ENCODE assay signal across 8 cellular contexts in genomic region chr2:42360890-42361727, GRCh38. TPM values are rescaled to one million over a fixed set of nuclear protein-coding genes. Genes with fewer than 3 reads are reported as not detected.
DNase-seq lines count a peak whose midpoint lies in the region; ATAC-seq, FAIRE-seq and TF ChIP-seq lines count a peak whose summit lies in the region.

Gene COX7A2L (minus strand): TSS chr2:42361217. CDS start chr2:42361161, 56 bp downstream.

- H3K4me3 ChIP-seq in pancreas (peak within 1 kb of the TSS; percentile 64 to 93 (median 83)), tibial artery (peak within 1 kb of the TSS; percentile 94 to 98)

- DNase-seq in NCI-H1417 (lab: John Stamatoyannopoulos, UW): peak; percentile 99 to 100 (median 100)
- DNase-seq in SW 1271 (lab: John Stamatoyannopoulos, UW): peak; percentile 93 to 98
- peak; percentile 88 for DNase-seq in activated naive CD8-positive, alpha-beta T cell treated with anti-CD3 and anti-CD28 coated beads, Interleukin-2, amount 50 U/mL, for 16 hours (ENCODE audit: low read depth, low spot score)
- peak; percentile 98 for DNase-seq in Right ventricle myocardium inferior (ENCODE audit: missing footprints)
- DNase-seq in pancreas: peak; percentile 96 to 99 (median 98)
- peak; percentile 96 to 98 for DNase-seq in tibial artery

- ATAC-seq in HG02759 (IDR thresholded peaks at IDR 0.05; ENCODE audit: unreplicated experiment) (peak; percentile 93), Right ventricle myocardium inferior (peak; percentile 100), pancreas (peak; percentile 95 to 98 (median 96))

- peak; percentile 26; the same call in 1 of the 3 replicates for TF ChIP-seq CTCF in GM12872 (IDR thresholded peaks at IDR 0.05; ENCODE audit: insufficient read depth, low read depth, low read length)
- no peak for TF ChIP-seq CTCF in pancreas (IDR thresholded peaks at IDR 0.05)
- TF ChIP-seq CTCF in tibial artery (IDR thresholded peaks at IDR 0.05): peak in 1 of 2 experiments; percentile 50

- H3K27me3 ChIP-seq in pancreas (no peaks in the 10 kb centered on the region), tibial artery (no peaks in the 10 kb centered on the region)

- H3K36me3 ChIP-seq in pancreas: no peaks in the 10 kb centered on the region
- H3K36me3 ChIP-seq in tibial artery: no peaks in the 10 kb centered on the region

- H3K27ac ChIP-seq in pancreas: peak within 1 kb of the TSS; percentile 89 to 98 (median 95)
- peak within 1 kb of the TSS; percentile 92 to 95 for H3K27ac ChIP-seq in tibial artery

- WGBS in pancreas, 2 donors: 0% methylated on average over 61 of the region's 61 CpGs

- intact Hi-C loops in Right ventricle myocardium inferior (cut with DNase I): loop anchor here (2.0 kb wide), 1 partner anchor 264 kb away; no protein-coding TSS in a partner anchor
- intact Hi-C loops in pancreas (cut with DNase I): no loop called here
- intact Hi-C loops in tibial artery (cut with DNase I; ENCODE audit: low total_unique reads): loop anchor here (10.0 kb wide), 1 partner anchor 266 kb away; no protein-coding TSS in a partner anchor

- no peak for FAIRE-seq in pancreas (lab: Jason Lieb, UNC)

- no peaks in the 10 kb centered on the region for H3K9me3 ChIP-seq in pancreas
- H3K9me3 ChIP-seq in tibial artery: no peaks in the 10 kb centered on the region

- H3K4me1 ChIP-seq in pancreas (peaks cover 0 to 11% (median 8%) of the 10 kb centered on the region in 3 donors), tibial artery (peaks cover 0 to 39% (median 25%) of the 10 kb centered on the region in 4 donors)

RNA-seq across cellular contexts. Expression of gene COX7A2L, which starts in this region (rescaled TPM):
- total RNA-seq in Right ventricle myocardium inferior (94.4 TPM), pancreas (10 to 100 TPM; 34.8 to 54.3 (median 49.7) TPM)
- 10 to 100 TPM; 40.0 to 91.5 TPM for polyA plus RNA-seq in pancreas

Comparison
In these comparisons a context has a peak if more than half of its experiments do, and no peak if none do; other contexts are left out.
1. Peak in every context shown above with its lines: DNase-seq, ATAC-seq, H3K4me3 ChIP-seq and H3K27ac ChIP-seq.
2. intact Hi-C loops: an anchor here in Right ventricle myocardium inferior (2.0 kb wide) and tibial artery (10.0 kb wide); none called in pancreas.